15 cellular contexts compared by ENCODE assay signal in genomic region chr17:64083571-64084085, GRCh38. TPM values are rescaled to one million over a fixed set of nuclear protein-coding genes. Genes with fewer than 3 reads are reported as not detected.
A peak's percentile ranks its signal among the peaks of the same experiment; 100 is the strongest.
DNase-seq lines count a peak whose midpoint lies in the region; ATAC-seq, FAIRE-seq and TF ChIP-seq lines count a peak whose summit lies in the region.
"Had no signal": no experiment of that assay in that cellular context is flagged by ENCODE, and none has a peak within 500 bp of the region (broad histone marks: within the 10 kb centered on the region; RNA-seq: fewer than 3 reads in every experiment).

No MANE protein-coding gene starts in this region.

- peak overlapping the region; percentile 18 for H3K4me2 ChIP-seq in keratinocyte (ENCODE audit: control insufficient read depth, extremely low read depth, insufficient read depth, low read depth, low read length)

- dilution Hi-C loops in keratinocyte (cut with MboI; ENCODE audit: extremely low pct_ligation_motif_present, low sequenced_read_pairs), result no loop called here

- TF ChIP-seq POLR2A in Peyer's patch (IDR thresholded peaks at IDR 0.05) (no peak), thyroid gland (IDR thresholded peaks at IDR 0.05) (no peak)

- H4K20me1 ChIP-seq in keratinocyte (ENCODE audit: control insufficient read depth, extremely low read depth, insufficient read depth, low read length), result no peaks in the 10 kb centered on the region

- ATAC-seq in heart right ventricle, result no peak

- H3K9ac ChIP-seq in keratinocyte (ENCODE audit: control insufficient read depth, extremely low read depth, insufficient read depth, low read length), result peak overlapping the region; percentile 11

- H3K4me1 ChIP-seq in Peyer's patch (peaks cover 0 to 38% (median 17%) of the 10 kb centered on the region in 4 donors), keratinocyte (ENCODE audit: control insufficient read depth, extremely low read depth, insufficient read depth, low read length) (peaks cover 42% of the 10 kb centered on the region), thyroid gland (peaks cover 22 to 53% of the 10 kb centered on the region in 2 donors), heart right ventricle (peaks cover 3 to 54% (median 19%) of the 10 kb centered on the region in 9 donors)

- no peak overlapping the region for H2AFZ ChIP-seq in keratinocyte (ENCODE audit: control insufficient read depth, low read length)

- H3K9me3 ChIP-seq in Peyer's patch (no peaks in the 10 kb centered on the region), keratinocyte (ENCODE audit: control insufficient read depth, low read depth, low read length) (no peaks in the 10 kb centered on the region), thyroid gland (no peaks in the 10 kb centered on the region), heart right ventricle (no peaks in the 10 kb centered on the region)
- H3K9me3 ChIP-seq: SJSA1 had no signal

- TF ChIP-seq CTCF in Peyer's patch (IDR thresholded peaks at IDR 0.05) (no peak), keratinocyte (optimal IDR thresholded peaks at IDR 0.05 in 1 of 3, IDR thresholded peaks at IDR 0.05 in 1 of 3, conservative IDR thresholded peaks at IDR 0.05 in 1 of 3; ENCODE audit: extremely low read depth in 1 of 3, insufficient read depth in 2 of 3, low read length in 3 of 3) (no peak), thyroid gland (IDR thresholded peaks at IDR 0.05) (no peak), heart right ventricle (IDR thresholded peaks at IDR 0.05) (no peak)

- H3K27me3 ChIP-seq in Peyer's patch (no peaks in the 10 kb centered on the region), keratinocyte (ENCODE audit: control insufficient read depth, extremely low read depth, insufficient read depth, low read length) (no peaks in the 10 kb centered on the region), thyroid gland (no peaks in the 10 kb centered on the region), heart right ventricle (no peaks in the 10 kb centered on the region)
- H3K27me3 ChIP-seq: dorsolateral prefrontal cortex, SJSA1 had no signal

- H3K27ac ChIP-seq in Peyer's patch, result peak overlapping the region; percentile 26 to 85 (median 52)
- peak overlapping the region; percentile 91 for H3K27ac ChIP-seq in keratinocyte (ENCODE audit: control insufficient read depth, insufficient read depth, low read length)
- H3K27ac ChIP-seq in thyroid gland, result peak overlapping the region in 2 of 3 donors; percentile 72 to 77
- H3K27ac ChIP-seq in heart right ventricle, result peak overlapping the region in 1 of 10 donors; percentile 45
- H3K27ac ChIP-seq: dorsolateral prefrontal cortex, SJSA1 had no signal

- H3K4me3 ChIP-seq in Peyer's patch (no peak overlapping the region), keratinocyte (ENCODE audit: control insufficient read depth in 2 of 3, extremely low read depth in 1 of 3, insufficient read depth in 2 of 3, low read depth in 1 of 3, low read length in 3 of 3) (no peak overlapping the region), thyroid gland (replicated peaks in 1 of 3) (no peak overlapping the region), heart right ventricle (no peak overlapping the region)
- H3K4me3 ChIP-seq: dorsolateral prefrontal cortex, SJSA1 had no signal

- H3K79me2 ChIP-seq in keratinocyte (ENCODE audit: control insufficient read depth, insufficient read depth, low read length), result peaks cover 2% of the 10 kb centered on the region

- WGBS in thyroid gland, 2 donors, result 78 to 82% methylated on average over 4 of the region's 4 CpGs
- WGBS in heart right ventricle, 2 donors, result 63 to 71% methylated on average over 4 of the region's 4 CpGs

- FAIRE-seq in keratinocyte (lab: Jason Lieb, UNC), result no peak
- FAIRE-seq: bronchial epithelial cell had no signal

- peaks cover 0 to 2% (median 0%) of the 10 kb centered on the region in 3 donors for H3K36me3 ChIP-seq in Peyer's patch
- peaks cover 2 to 11% of the 10 kb centered on the region in 2 experiments for H3K36me3 ChIP-seq in keratinocyte (ENCODE audit: control insufficient read depth in 2 of 2, extremely low read depth in 1 of 2, insufficient read depth in 2 of 2, low read length in 2 of 2)
- H3K36me3 ChIP-seq in thyroid gland, result no peaks in the 10 kb centered on the region
- H3K36me3 ChIP-seq in heart right ventricle, result peaks cover 0 to 17% (median 7%) of the 10 kb centered on the region in 9 donors

- intact Hi-C loops in thyroid gland (cut with DNase I), result no loop called here
- intact Hi-C loops in heart right ventricle (cut with DNase I), result no loop called here

- H3K9me1 ChIP-seq in keratinocyte (ENCODE audit: control insufficient read depth, extremely low read depth, insufficient read depth, low read length), result no peaks in the 10 kb centered on the region

- DNase-seq in NCI-H82 (lab: John Stamatoyannopoulos, UW) (peak; percentile 60), NCI-H82 treated with DMSO at 0.1 percent for 48 hours (lab: John Stamatoyannopoulos, UW; ENCODE audit: unreplicated experiment) (no peak), Peyer's patch (no peak), keratinocyte (ENCODE audit: low read depth, low spot score) (no peak), thyroid gland (no peak), DMS79 treated with DMSO at 0.1 percent for 48 hours (lab: John Stamatoyannopoulos, UW) (no peak), NCI-H510A (lab: John Stamatoyannopoulos, UW) (no peak), heart right ventricle (no peak)
- DNase-seq: activated CD8-positive, alpha-beta memory T cell treated with anti-CD3 and anti-CD28 coated beads, Interleukin-2, amount 50 U/mL, for 48 hours; CD4-positive, CD25-positive, alpha-beta regulatory T cell; dorsolateral prefrontal cortex; hypothalamus; NCI-H1417 had no signal

RNA-seq across cellular contexts. Expression of gene ERN1, which starts 46.3 kb away (rescaled TPM):
- 10 to 100 TPM; 17.2 to 30.0 (median 24.0) TPM for total RNA-seq in Peyer's patch
- 5.4 to 7.1 TPM (median 7.1 TPM) in 3 replicates for polyA plus RNA-seq in keratinocyte
- polyA plus RNA-seq in keratinocyte (2011; ENCODE audit: low read depth), result 3.6 TPM
- polyA plus RNA-seq in keratinocyte (2011; cell fraction: cytosol; rRNA removed), result 3.5 and 5.0 TPM in 2 replicates
- 23.0 and 26.6 TPM in 2 replicates for polyA plus RNA-seq in keratinocyte (2011; cell fraction: nucleus; rRNA removed)
- polyA plus RNA-seq in keratinocyte (2012; ENCODE audit: low replicate concordance), result 4.8 and 10.7 TPM in 2 replicates
- 14.4 to 28.3 TPM (median 18.1 TPM) in 3 replicates for polyA minus RNA-seq in keratinocyte
- polyA minus RNA-seq in keratinocyte (2011; cell fraction: cytosol; rRNA and poly(A)+ RNA removed), result 7.1 TPM
- 17.1 and 29.8 TPM in 2 replicates for polyA minus RNA-seq in keratinocyte (2011; cell fraction: nucleus; rRNA and poly(A)+ RNA removed)
- total RNA-seq in thyroid gland, result 10 to 100 TPM in 3 of 4 donors, 1 to 10 TPM in 1; 9.5 to 20.2 (median 12.8) TPM
- total RNA-seq in heart right ventricle, result 10 to 100 TPM in 3 of 10 donors, 1 to 10 TPM in 7; 5.0 to 16.6 (median 7.6) TPM
- polyA plus RNA-seq in heart right ventricle, result 1 to 10 TPM; 2.2 to 2.9 TPM
